ENCODE assay signal across 8 cellular contexts in the genomic region with DNA sequence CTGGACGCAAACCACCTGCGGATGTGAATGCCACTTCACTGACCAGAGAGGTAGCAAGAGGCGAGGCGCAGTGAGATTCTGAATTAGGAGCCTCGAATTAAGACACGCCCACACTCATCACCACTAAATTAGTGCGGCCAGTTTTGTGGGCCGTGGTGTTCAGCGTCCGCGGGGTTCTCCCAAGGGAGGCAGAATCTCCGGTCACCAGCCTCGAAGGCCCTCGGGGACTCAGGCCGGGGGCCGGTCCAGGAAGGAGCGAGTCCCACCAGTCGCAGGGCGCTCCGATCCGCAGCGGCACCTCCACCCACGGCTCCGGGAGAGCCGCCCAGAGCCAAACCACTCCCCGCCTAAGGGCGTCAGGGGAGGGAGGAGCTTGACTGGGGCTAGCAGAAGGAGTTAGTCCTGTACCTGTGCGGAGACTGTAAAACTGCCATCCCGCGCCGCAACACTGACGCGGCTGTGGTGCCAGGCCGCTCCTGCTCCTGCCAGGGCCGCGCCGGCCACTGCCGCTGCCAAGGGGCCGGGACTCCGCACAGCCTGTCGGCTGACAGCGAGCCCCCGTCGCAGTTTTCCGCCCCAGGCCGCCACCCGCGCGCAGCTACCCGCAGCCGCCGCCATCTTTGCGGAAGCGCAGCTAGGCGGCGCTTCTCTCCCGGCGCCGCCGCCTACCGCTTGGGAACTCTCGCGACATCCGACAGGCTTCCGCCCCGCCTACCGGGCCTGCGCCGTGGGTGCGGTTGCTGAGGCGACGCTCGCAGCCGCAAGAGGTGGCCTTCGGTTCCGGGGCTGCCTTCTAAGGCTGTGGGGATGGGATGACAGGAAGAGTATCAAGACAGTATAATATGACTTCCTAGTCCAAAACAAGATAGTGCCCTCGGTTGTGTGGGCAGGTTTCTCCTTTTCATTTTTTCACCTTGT. TPM values are rescaled to one million over a fixed set of nuclear protein-coding genes. Genes with fewer than 3 reads are reported as not detected.
DNase-seq lines count a peak whose midpoint lies in the region; ATAC-seq, FAIRE-seq and TF ChIP-seq lines count a peak whose summit lies in the region.

MICU2 (minus strand) TSS at position 640 of the 918 bp plus-strand sequence; CDS start at position 618, 22 bp downstream.

- H3K4me3 ChIP-seq in esophagus squamous epithelium: peak within 1 kb of the TSS; percentile 69 to 89 (median 76)

- peaks cover 0 to 27% (median 8%) of the 10 kb centered on the region in 3 donors for H3K4me1 ChIP-seq in esophagus squamous epithelium

- DNase-seq in DMS53 treated with DMSO at 0.1 percent for 48 hours (lab: John Stamatoyannopoulos, UW; ENCODE audit: unreplicated experiment) (peak; percentile 89), KG1 (lab: John Stamatoyannopoulos, UW) (peak; percentile 96), RCC 7860 (ENCODE audit: low spot score) (peak; percentile 80), activated T-helper 1 cell treated with Interleukin-2 at 50 U/mL for 16 hours (ENCODE audit: low read depth) (peak; percentile 94), esophagus squamous epithelium (lab: John Stamatoyannopoulos, UW) (peak; percentile 44), myocyte (ENCODE audit: low read depth) (peak; percentile 96)
- DNase-seq in stimulated activated CD8-positive, alpha-beta memory T cell treated with anti-CD3 and anti-CD28 coated beads, Interleukin-7, amount 100 ng/mL, for 48 hours (ENCODE audit: extremely low read depth in 1 of 2, low read depth in 1 of 2): peak; percentile 90 to 91

- H3K36me3 ChIP-seq in esophagus squamous epithelium: peaks cover 0 to 9% (median 0%) of the 10 kb centered on the region in 3 donors

- TF ChIP-seq CTCF in esophagus squamous epithelium (IDR thresholded peaks at IDR 0.05): peak in 3 of 6 experiments; percentile 32 to 44 (median 43)

- intact Hi-C loops in esophagus squamous epithelium (cut with DNase I): no loop called here

- peak; percentile 42 for FAIRE-seq in RCC 7860 (lab: Jason Lieb, UNC)

- no peaks in the 10 kb centered on the region for H3K9me3 ChIP-seq in esophagus squamous epithelium

- peak; percentile 97 for ATAC-seq in GM21723 (IDR thresholded peaks at IDR 0.05; ENCODE audit: unreplicated experiment)

- peak in 3 of 4 donors; percentile 80 to 97 (median 90) for TF ChIP-seq POLR2A in esophagus squamous epithelium (IDR thresholded peaks at IDR 0.05)

- 2% methylated on average over 9 to 15 of the region's 77 CpGs for WGBS in esophagus squamous epithelium, 2 donors

- peak within 1 kb of the TSS; percentile 87 to 98 (median 96) for H3K27ac ChIP-seq in esophagus squamous epithelium

- peaks cover 0 to 31% (median 0%) of the 10 kb centered on the region in 4 donors for H3K27me3 ChIP-seq in esophagus squamous epithelium

RNA-seq across cellular contexts. Expression of gene MICU2, which starts in this region (rescaled TPM):
- total RNA-seq in esophagus squamous epithelium (10 to 100 TPM; 48.4 to 61.6 (median 51.9) TPM), myocyte (160 and 188 TPM in 2 replicates)
- polyA plus RNA-seq in myocyte (2012): 28.2 TPM

Comparison
In these comparisons a context has a peak if more than half of its experiments do, and no peak if none do; other contexts are left out.
1. Peak in every context shown above with its lines: DNase-seq, ATAC-seq, H3K4me3 ChIP-seq and H3K27ac ChIP-seq.
2. DNase-seq: peak in every context shown above with its lines; median percentile 96 in KG1; 96 in myocyte; 94 in activated T-helper 1 cell treated with Interleukin-2 at 50 U/mL for 16 hours; 90 in stimulated activated CD8-positive, alpha-beta memory T cell treated with anti-CD3 and anti-CD28 coated beads, Interleukin-7, amount 100 ng/mL, for 48 hours; 89 in DMS53 treated with DMSO at 0.1 percent for 48 hours; 80 in RCC 7860; 44 in esophagus squamous epithelium.